Comparison of ENCODE assay signal across 12 cellular contexts in genomic region chr17:41710472-41711090, GRCh38. TPM values are rescaled to one million over a fixed set of nuclear protein-coding genes. Genes with fewer than 3 reads are reported as not detected.
DNase-seq lines count a peak whose midpoint lies in the region; TF ChIP-seq lines count a peak whose summit lies in the region.
"Had no signal": no experiment of that assay in that cellular context is flagged by ENCODE, and none has a peak within 500 bp of the region (broad histone marks: within the 10 kb centered on the region; RNA-seq: fewer than 3 reads in every experiment).

No MANE protein-coding gene starts in this region.

- TF ChIP-seq CTCF in spleen (IDR thresholded peaks at IDR 0.05 in 8 of 11, conservative IDR thresholded peaks at IDR 0.05 in 3 of 11) = no peak

- H3K27me3 ChIP-seq in spleen (replicated peaks in 1 of 7) = peaks cover 0 to 28% (median 0%) of the 10 kb centered on the region in 7 donors

- no peak for TF ChIP-seq POLR2A in spleen (IDR thresholded peaks at IDR 0.05)

- H3K36me3 ChIP-seq in spleen = no peaks in the 10 kb centered on the region

- no peak overlapping the region for H3K4me3 ChIP-seq in spleen

- peaks cover 0 to 5% (median 2%) of the 10 kb centered on the region in 6 donors for H3K4me1 ChIP-seq in spleen

- DNase-seq in DMS 273 (lab: John Stamatoyannopoulos, UW; ENCODE audit: unreplicated experiment) (peak; percentile 55), DMS 273 treated with DMSO at 0.1 percent for 48 hours (lab: John Stamatoyannopoulos, UW) (no peak), MV-4-11 (lab: John Stamatoyannopoulos, UW) (peak; percentile 54), anterior cingulate cortex (lab: John Stamatoyannopoulos, UW) (peak in 51 of 58 donors; percentile 6 to 90 (median 60)), left kidney (ENCODE audit: low read depth, low spot score) (peak; percentile 74), activated gamma-delta T cell treated with Interleukin-2 at 50 U/mL for 16 hours (no peak), spleen (no peak), NCI-H510A treated with DMSO at 0.1 percent for 48 hours (lab: John Stamatoyannopoulos, UW) (no peak)
- DNase-seq: activated T-cell treated with anti-CD3 and anti-CD28 coated beads, Interleukin-2, amount 50 U/mL, for 1 hour had no signal

- no peaks in the 10 kb centered on the region for H3K9me3 ChIP-seq in spleen

- intact Hi-C loops in spleen (cut with DNase I; ENCODE audit: low total_unique reads) = no loop called here

- no peak overlapping the region for H3K27ac ChIP-seq in spleen
- H3K27ac ChIP-seq: 22Rv1 had no signal

- WGBS in spleen, 5 donors = 36 to 44% (median 42%) methylated on average over 8 of the region's 8 CpGs

RNA-seq across cellular contexts. Expression of gene GAST, which starts 1.6 kb away (rescaled TPM):
- not detected for total RNA-seq in spleen
- not detected for polyA plus RNA-seq in spleen
- total RNA-seq: skeletal muscle tissue, ureter had no signal

RNA-seq across cellular contexts. Expression of gene EIF1, which starts 21.9 kb away (rescaled TPM):
- total RNA-seq in spleen = 100 to 1,000 TPM; 313 to 897 (median 665) TPM
- polyA plus RNA-seq in spleen = 100 to 1,000 TPM; 560 to 722 (median 560) TPM

RNA-seq across cellular contexts. Expression of gene HAP1, which starts 23.9 kb away (rescaled TPM):
- total RNA-seq in spleen = 1 to 10 TPM in 5 of 7 donors, under 1 TPM in 2; 0.83 to 8.4 (median 1.7) TPM
- polyA plus RNA-seq in spleen = under 1 TPM; 0.33 to 0.58 (median 0.54) TPM
- total RNA-seq: skeletal muscle tissue had no signal

Comparison
In these comparisons a context has a peak if more than half of its experiments do, and no peak if none do; other contexts are left out.
1. DNase-seq: peak in DMS 273 (single experiment), MV-4-11 (single experiment), anterior cingulate cortex (51 of 58) and left kidney (single experiment); none in DMS 273 treated with DMSO at 0.1 percent for 48 hours (single experiment), activated gamma-delta T cell treated with Interleukin-2 at 50 U/mL for 16 hours (single experiment), spleen (single experiment) and NCI-H510A treated with DMSO at 0.1 percent for 48 hours (single experiment).